In genomic region chr4:58265734-58266133, GRCh38 we compare ENCODE assay signal across 25 cellular contexts.
"Had no signal": no experiment of that assay in that cellular context is flagged by ENCODE, and none has a peak within 500 bp of the region (broad histone marks: within the 10 kb centered on the region; RNA-seq: fewer than 3 reads in every experiment).

No MANE protein-coding gene starts in this region.

- DNase-seq: stimulated activated CD4-positive, alpha-beta T cell treated with anti-CD3 and anti-CD28 coated beads, Interleukin-2, amount 100 ng/mL, for 48 hours; stimulated activated CD4-positive, alpha-beta T cell treated with anti-CD3 and anti-CD28 coated beads, Interleukin-4, amount 100 ng/mL, for 1 hour; stimulated activated CD4-positive, alpha-beta T cell treated with anti-CD3 and anti-CD28 coated beads, Interleukin-4, amount 100 ng/mL, for 24 hours; stimulated activated CD4-positive, alpha-beta T cell treated with anti-CD3 and anti-CD28 coated beads, Interleukin-4, amount 100 ng/mL, for 4 hours; stimulated activated CD8-positive, alpha-beta memory T cell treated with anti-CD3 and anti-CD28 coated beads, Interleukin-4, amount 100 ng/mL, for 48 hours; stimulated activated naive B cell treated with anti-CD40 and anti-IgM and Interleukin-4, amounts not matched to agents 10 μg/mL and 1 μg/mL and 100 μg/mL, for 72 hours; stimulated activated naive CD4-positive, alpha-beta T cell; stimulated activated naive CD4-positive, alpha-beta T cell treated with Interleukin-2 at 50 U/mL for 16 hours; stimulated activated naive CD8-positive, alpha-beta T cell treated with anti-CD3 and anti-CD28 coated beads, Interleukin-15, amount 100 ng/mL, for 72 hours; stimulated activated naive CD8-positive, alpha-beta T cell treated with anti-CD3 and anti-CD28 coated beads, Interleukin-15, Interleukin-2, amounts not matched to agents 100 U/mL and 50 U/mL, for 24 hours; stomach; substantia nigra; testis; thyroid gland; tibial artery; transverse colon; trophoblast cell; upper lobe of left lung; upper lobe of right lung; uterus had no signal

- H3K36me3 ChIP-seq: stomach, suprapubic skin, thyroid gland, tibial artery, tibial nerve, transverse colon, upper lobe of left lung, upper lobe of right lung, uterus, vagina had no signal

- H3K4me1 ChIP-seq: stomach, suprapubic skin, testis, thyroid gland, tibial nerve, transverse colon, upper lobe of left lung, upper lobe of right lung, uterus, vagina had no signal

- ATAC-seq: stimulated activated effector memory CD8-positive, alpha-beta T cell treated with anti-CD3 and anti-CD28 coated beads, Interleukin-12 subunit alpha, Interleukin-12 subunit beta, amount 100 ng/mL, for 72 hours; stimulated activated memory B cell treated with anti-CD40 and anti-IgM and Interleukin-4, amounts not matched to agents 10 μg/mL and 1 μg/mL and 100 μg/mL, for 72 hours; stimulated activated naive B cell treated with anti-CD40 and anti-IgM and Interleukin-4, amounts not matched to agents 10 μg/mL and 1 μg/mL and 100 μg/mL, for 72 hours; stimulated activated naive CD8-positive, alpha-beta T cell treated with anti-CD3 and anti-CD28 coated beads, Interleukin-15, amount 100 ng/mL, for 72 hours; stimulated activated naive CD8-positive, alpha-beta T cell treated with anti-CD3 and anti-CD28 coated beads, Interleukin-15, Interleukin-2, amounts not matched to agents 100 U/mL and 50 U/mL, for 24 hours; upper lobe of right lung had no signal

- H3K27me3 ChIP-seq: stomach, suprapubic skin, testis, thyroid gland, tibial artery, tibial nerve, transverse colon, upper lobe of left lung, upper lobe of right lung, uterus, vagina had no signal

- H3K27ac ChIP-seq: stomach, suprapubic skin, testis, thyroid gland, tibial nerve, transverse colon, upper lobe of left lung, upper lobe of right lung, uterus, vagina had no signal

- H3K4me3 ChIP-seq: stomach, suprapubic skin, testis, thyroid gland, tibial artery, tibial nerve, transverse colon, upper lobe of left lung, upper lobe of right lung, uterus, vagina had no signal

- H3K9me3 ChIP-seq: suprapubic skin, testis, thyroid gland, tibial artery, tibial nerve, transverse colon, upper lobe of right lung, uterus, vagina had no signal
